In the genomic region with DNA sequence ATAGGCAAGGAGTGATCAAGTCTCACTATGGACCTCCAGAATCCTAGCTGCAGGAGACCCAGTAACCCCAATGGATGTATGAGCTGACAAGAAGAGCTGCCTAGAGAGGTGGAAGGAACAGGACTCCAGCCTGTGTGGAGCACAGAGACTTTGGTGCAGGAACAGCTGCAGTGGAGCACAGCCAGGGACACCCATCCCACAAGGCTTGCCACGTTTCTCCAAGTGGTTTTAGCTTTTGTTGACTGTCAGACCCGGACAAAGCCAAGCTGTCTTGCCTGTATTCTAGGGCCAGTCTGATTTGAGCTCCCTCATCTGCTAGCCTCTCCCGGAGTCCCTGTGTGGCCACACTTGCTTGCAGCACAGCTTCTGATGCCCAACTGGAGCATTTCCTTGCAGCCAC, we compare ENCODE assay signal across 34 cellular contexts.
"Had no signal": no experiment of that assay in that cellular context is flagged by ENCODE, and none has a peak within 500 bp of the region (broad histone marks: within the 10 kb centered on the region; RNA-seq: fewer than 3 reads in every experiment).

No MANE protein-coding gene starts in this region.

- ATAC-seq: activated CD8-positive, alpha-beta T cell treated with anti-CD3 and anti-CD28 coated beads for 36 hours; activated naive CD4-positive, alpha-beta T cell treated with anti-CD3 and anti-CD28 coated beads, Interleukin-2, amount 50 U/mL, for 72 hours; activated T-cell treated with anti-CD3 and anti-CD28 coated beads, Interleukin-2, amount 50 U/mL, for 4 hours; activated T-cell treated with anti-CD3 and anti-CD28 coated beads, Interleukin-2, amount 50 U/mL, for 72 hours; activated T-helper 17 cell treated with anti-CD3 and anti-CD28 coated beads, Interleukin-2, amount 50 U/mL, for 72 hours; body of pancreas had no signal

- H3K4me1 ChIP-seq: adrenal gland, body of pancreas, breast epithelium had no signal

- H3K4me3 ChIP-seq: adrenal gland, body of pancreas, breast epithelium had no signal

- DNase-seq: activated B cell treated with CpG ODN at 0.5 μM for 24 hours; activated CD4-positive, alpha-beta memory T cell treated with anti-CD3 and anti-CD28 coated beads for 36 hours; activated CD4-positive, alpha-beta T cell treated with anti-CD3 and anti-CD28 coated beads for 4 hours; activated CD4-positive, alpha-beta T cell treated with anti-CD3 and anti-CD28 coated beads, Interleukin-2, amount 10 ng/mL, durations not matched to agents 24 days and 14 days; activated CD4-positive, alpha-beta T cell treated with anti-CD3 and anti-CD28 coated beads, Interleukin-2, amount 50 U/mL, for 1 hour; activated CD4-positive, alpha-beta T cell treated with anti-CD3 and anti-CD28 coated beads, Interleukin-2, amount 50 U/mL, for 4 hours; activated CD4-positive, CD25-positive, alpha-beta regulatory T cell treated with anti-CD3 and anti-CD28 coated beads, Interleukin-2, amount 50 U/mL, for 72 hours; activated CD8-positive, alpha-beta memory T cell treated with anti-CD3 and anti-CD28 coated beads, Interleukin-2, amount 50 U/mL, for 4 hours; activated CD8-positive, alpha-beta T cell treated with anti-CD3 and anti-CD28 coated beads for 36 hours; activated effector memory CD4-positive, alpha-beta T cell treated with anti-CD3 and anti-CD28 coated beads, Interleukin-2, amount 50 U/mL, for 16 hours; activated gamma-delta T cell treated with Interleukin-2 at 50 U/mL for 16 hours; activated naive CD4-positive, alpha-beta T cell; activated naive CD4-positive, alpha-beta T cell treated with anti-CD3 and anti-CD28 coated beads for 36 hours; activated naive CD4-positive, alpha-beta T cell treated with anti-CD3 and anti-CD28 coated beads, Interleukin-2, amount 50 U/mL, for 16 hours; activated naive CD8-positive, alpha-beta T cell treated with anti-CD3 and anti-CD28 coated beads for 36 hours; activated T-cell treated with anti-CD3 and anti-CD28 coated beads for 4 hours; activated T-cell treated with anti-CD3 and anti-CD28 coated beads, Interleukin-2, amount 50 U/mL, for 1 hour; activated T-cell treated with anti-CD3 and anti-CD28 coated beads, Interleukin-2, amount 50 U/mL, for 4 hours; activated T-cell treated with anti-CD3 and anti-CD28 coated beads, Interleukin-2, amount 50 U/mL, for 72 hours; adrenal gland; amniotic stem cell; aorta; body of pancreas; brain microvascular endothelial cell; central memory CD4-positive, alpha-beta T cell; T-helper 1 cell; T-helper 2 cell; T-helper 9 cell had no signal

- H3K27ac ChIP-seq: adrenal gland, body of pancreas, brain microvascular endothelial cell, breast epithelium, VCaP had no signal

- H3K27me3 ChIP-seq: adrenal gland, body of pancreas, brain microvascular endothelial cell, breast epithelium had no signal

- FAIRE-seq: astrocyte, TTC549 had no signal

- H3K9me3 ChIP-seq: adrenal gland, breast epithelium had no signal

- H3K36me3 ChIP-seq: adrenal gland, brain microvascular endothelial cell, breast epithelium had no signal
